In the genomic region with DNA sequence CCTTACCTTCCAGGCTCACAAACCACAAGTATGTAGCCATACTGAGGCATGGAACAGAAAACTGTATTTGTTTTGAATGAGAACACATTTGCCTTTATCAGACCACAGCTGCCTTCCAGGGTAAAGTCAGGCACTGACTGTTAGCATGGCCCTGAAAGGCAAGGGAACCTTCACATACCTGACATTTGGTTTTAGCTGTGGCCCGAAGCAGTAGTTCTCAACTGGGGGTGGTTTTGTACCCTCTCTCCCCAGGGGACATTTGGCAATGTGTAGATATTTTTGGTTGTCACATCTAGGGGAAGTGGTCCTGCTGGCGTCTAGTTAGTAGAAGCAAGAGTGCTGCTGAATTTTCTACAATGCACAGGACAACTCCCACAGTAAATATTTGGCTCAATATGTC, we compare ENCODE assay signal across 22 cellular contexts. TPM values are rescaled to one million over a fixed set of nuclear protein-coding genes. Genes with fewer than 3 reads are reported as not detected.
A peak's percentile ranks its signal among the peaks of the same experiment; 100 is the strongest.
DNase-seq lines count a peak whose midpoint lies in the region; ATAC-seq and TF ChIP-seq lines count a peak whose summit lies in the region.
"Had no signal": no experiment of that assay in that cellular context is flagged by ENCODE, and none has a peak within 500 bp of the region (broad histone marks: within the 10 kb centered on the region; RNA-seq: fewer than 3 reads in every experiment).

No MANE protein-coding gene starts in this region.

- peak; percentile 34 for DNase-seq in activated effector memory CD4-positive, alpha-beta T cell treated with anti-CD3 and anti-CD28 coated beads, Interleukin-2, amount 50 U/mL, for 16 hours
- no peak for DNase-seq in activated effector memory CD4-positive, alpha-beta T cell treated with Interleukin-2 at 50 U/mL for 16 hours
- DNase-seq in MM.1S, result no peak
- DNase-seq in activated naive CD8-positive, alpha-beta T cell treated with anti-CD3 and anti-CD28 coated beads, Interleukin-2, amount 10 ng/mL, durations not matched to agents 7 days and 5 days, result no peak
- DNase-seq in NCI-H146 treated with DMSO at 0.1 percent for 48 hours (lab: John Stamatoyannopoulos, UW; ENCODE audit: unreplicated experiment), result no peak
- DNase-seq in NCI-H1436 (lab: John Stamatoyannopoulos, UW), result no peak
- DNase-seq: ACHN; activated CD4-positive, alpha-beta T cell treated with anti-CD3 and anti-CD28 coated beads, Interleukin-2, amount 50 U/mL, for 4 hours; CD4-positive, alpha-beta memory T cell; DND-41; foreskin melanocyte; left cardiac atrium; mucosa of descending colon; NCI-H2107; NCI-H526; SK-N-SH; substantia nigra had no signal

- H3K9me3 ChIP-seq in MM.1S (replicated peaks; ENCODE audit: insufficient read depth, low read length), result no peaks in the 10 kb centered on the region
- H3K9me3 ChIP-seq: mucosa of descending colon, neutrophil, SK-N-SH had no signal

- TF ChIP-seq CTCF in MM.1S (IDR thresholded peaks at IDR 0.05; ENCODE audit: low read length), result no peak

- H3K4me1 Mint-ChIP-seq in activated naive CD8-positive, alpha-beta T cell treated with anti-CD3 and anti-CD28 coated beads, Interleukin-2, amount 10 ng/mL, durations not matched to agents 7 days and 5 days, result peaks cover 47% of the 10 kb centered on the region
- peaks cover 90% of the 10 kb centered on the region for H3K4me1 Mint-ChIP-seq in stimulated activated memory B cell treated with anti-CD40 and anti-IgM and Interleukin-4, amounts not matched to agents 10 μg/mL and 1 μg/mL and 100 μg/mL, for 72 hours

- peak overlapping the region; percentile 100; the same call in 1 of the 2 replicates for H3K27ac ChIP-seq in MM.1S (ENCODE audit: low read length)
- H3K27ac ChIP-seq: neutrophil had no signal

- H3K9me2 ChIP-seq in MM.1S (replicated peaks; ENCODE audit: insufficient read depth, low read length), result no peaks in the 10 kb centered on the region
- H3K9me2 ChIP-seq: SK-N-SH had no signal

- H3K4me3 ChIP-seq in MM.1S (ENCODE audit: low read length), result no peak overlapping the region
- H3K4me3 ChIP-seq: coronary artery, mucosa of descending colon had no signal

- peaks cover 55% of the 10 kb centered on the region for H3K36me3 Mint-ChIP-seq in activated naive CD8-positive, alpha-beta T cell treated with anti-CD3 and anti-CD28 coated beads, Interleukin-2, amount 10 ng/mL, durations not matched to agents 7 days and 5 days
- peaks cover 81% of the 10 kb centered on the region for H3K36me3 Mint-ChIP-seq in stimulated activated memory B cell treated with anti-CD40 and anti-IgM and Interleukin-4, amounts not matched to agents 10 μg/mL and 1 μg/mL and 100 μg/mL, for 72 hours

- H3K79me2 ChIP-seq in MM.1S (ENCODE audit: low read length), result peaks cover 70% of the 10 kb centered on the region

- no peaks in the 10 kb centered on the region for H3K9me3 Mint-ChIP-seq in activated naive CD8-positive, alpha-beta T cell treated with anti-CD3 and anti-CD28 coated beads, Interleukin-2, amount 10 ng/mL, durations not matched to agents 7 days and 5 days
- no peaks in the 10 kb centered on the region for H3K9me3 Mint-ChIP-seq in stimulated activated memory B cell treated with anti-CD40 and anti-IgM and Interleukin-4, amounts not matched to agents 10 μg/mL and 1 μg/mL and 100 μg/mL, for 72 hours
- H3K9me3 Mint-ChIP-seq: CD4-positive, alpha-beta memory T cell had no signal

- no peaks in the 10 kb centered on the region for H3K27me3 Mint-ChIP-seq in activated naive CD8-positive, alpha-beta T cell treated with anti-CD3 and anti-CD28 coated beads, Interleukin-2, amount 10 ng/mL, durations not matched to agents 7 days and 5 days
- H3K27me3 Mint-ChIP-seq in stimulated activated memory B cell treated with anti-CD40 and anti-IgM and Interleukin-4, amounts not matched to agents 10 μg/mL and 1 μg/mL and 100 μg/mL, for 72 hours, result no peaks in the 10 kb centered on the region
- H3K27me3 Mint-ChIP-seq: CD4-positive, alpha-beta memory T cell had no signal

- H3K4me3 Mint-ChIP-seq in activated naive CD8-positive, alpha-beta T cell treated with anti-CD3 and anti-CD28 coated beads, Interleukin-2, amount 10 ng/mL, durations not matched to agents 7 days and 5 days, result no peak overlapping the region
- H3K4me3 Mint-ChIP-seq in stimulated activated memory B cell treated with anti-CD40 and anti-IgM and Interleukin-4, amounts not matched to agents 10 μg/mL and 1 μg/mL and 100 μg/mL, for 72 hours, result peak overlapping the region; percentile 38
- H3K4me3 Mint-ChIP-seq: CD4-positive, alpha-beta memory T cell had no signal

- H3K36me3 ChIP-seq in MM.1S (replicated peaks; ENCODE audit: insufficient read depth, low read length), result peaks cover 60% of the 10 kb centered on the region

- no peak overlapping the region for H3K9ac ChIP-seq in MM.1S (ENCODE audit: low read length)
- H3K9ac ChIP-seq: SK-N-SH had no signal

- H3F3A ChIP-seq in MM.1S (ENCODE audit: insufficient read depth, low read length), result peaks cover 97% of the 10 kb centered on the region

- no peaks in the 10 kb centered on the region for H3K27me3 ChIP-seq in MM.1S (replicated peaks; ENCODE audit: insufficient read depth, low read length)
- H3K27me3 ChIP-seq: neutrophil had no signal

- POLR2A ChIA-PET in activated naive CD8-positive, alpha-beta T cell treated with anti-CD3 and anti-CD28 coated beads, Interleukin-2, amount 10 ng/mL, durations not matched to agents 7 days and 5 days (lab: Charles Lee), result interaction anchor here (1.1 to 2.2 kb wide), 2 partner anchors 9 to 92 kb away, joined by 3 to 12 read pairs; partner anchors contain the start of gene HERPUD1

- no peak for ATAC-seq in activated naive CD8-positive, alpha-beta T cell treated with anti-CD3 and anti-CD28 coated beads, Interleukin-2, amount 10 ng/mL, durations not matched to agents 7 days and 5 days (ENCODE audit: low read depth)
- peak; percentile 72 for ATAC-seq in stimulated activated memory B cell treated with anti-CD40 and anti-IgM and Interleukin-4, amounts not matched to agents 10 μg/mL and 1 μg/mL and 100 μg/mL, for 72 hours
- no peak for ATAC-seq in HG02763 (IDR thresholded peaks at IDR 0.05; ENCODE audit: unreplicated experiment)
- ATAC-seq: left cardiac atrium, mucosa of descending colon, Panc1 had no signal

- peaks cover 62% of the 10 kb centered on the region for H3K4me1 ChIP-seq in MM.1S (ENCODE audit: low read length)

- H4K20me1 ChIP-seq in MM.1S (ENCODE audit: insufficient read depth, low read length), result peaks cover 73% of the 10 kb centered on the region

- H3K4me2 ChIP-seq in MM.1S (ENCODE audit: low read depth, low read length), result peak overlapping the region; percentile 24; the same call in 1 of the 2 replicates
- H3K4me2 ChIP-seq: SK-N-SH had no signal

- H2AFZ ChIP-seq in MM.1S (ENCODE audit: low read length), result no peak overlapping the region

- H3K27ac Mint-ChIP-seq in activated naive CD8-positive, alpha-beta T cell treated with anti-CD3 and anti-CD28 coated beads, Interleukin-2, amount 10 ng/mL, durations not matched to agents 7 days and 5 days, result peak overlapping the region; percentile 55
- peak overlapping the region; percentile 96 for H3K27ac Mint-ChIP-seq in stimulated activated memory B cell treated with anti-CD40 and anti-IgM and Interleukin-4, amounts not matched to agents 10 μg/mL and 1 μg/mL and 100 μg/mL, for 72 hours

RNA-seq across cellular contexts. Expression of gene HERPUD1, which starts 9.2 kb away (rescaled TPM):
- 100 to 1,000 TPM; 134 to 157 TPM for total RNA-seq in activated naive CD8-positive, alpha-beta T cell treated with anti-CD3 and anti-CD28 coated beads, Interleukin-2, amount 10 ng/mL, durations not matched to agents 7 days and 5 days

RNA-seq across cellular contexts. Expression of gene CETP, which starts 20.7 kb away (rescaled TPM):
- total RNA-seq in activated naive CD8-positive, alpha-beta T cell treated with anti-CD3 and anti-CD28 coated beads, Interleukin-2, amount 10 ng/mL, durations not matched to agents 7 days and 5 days, result not detected
- total RNA-seq: CD4-positive, alpha-beta memory T cell had no signal

RNA-seq across cellular contexts. Expression of gene NLRC5, which starts 48.3 kb away (rescaled TPM):
- total RNA-seq in activated naive CD8-positive, alpha-beta T cell treated with anti-CD3 and anti-CD28 coated beads, Interleukin-2, amount 10 ng/mL, durations not matched to agents 7 days and 5 days, result 100 to 1,000 TPM; 401 to 414 TPM
